ENCODE assay signal across 1 cellular context in the genomic region with DNA sequence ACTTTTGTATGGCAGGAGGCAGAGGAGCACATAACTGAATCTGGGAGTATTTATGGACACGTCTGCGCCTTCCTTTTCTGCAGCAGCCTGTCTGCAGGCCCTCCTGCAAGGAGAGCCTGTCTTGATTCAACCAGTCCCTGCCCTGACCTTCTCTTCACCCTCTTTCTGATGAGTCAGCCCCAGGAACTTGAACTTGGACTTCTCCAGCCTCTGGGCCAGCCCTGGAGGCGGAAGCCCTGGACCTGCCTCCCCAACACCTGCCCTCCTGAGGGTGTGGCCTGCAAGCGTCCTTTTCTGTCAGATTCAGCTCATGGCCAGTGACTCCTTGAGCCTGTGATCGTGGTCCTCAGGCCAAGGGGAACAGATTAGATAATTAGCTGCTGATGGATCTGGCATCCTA.
TF ChIP-seq lines count a peak whose summit lies in the region.

No MANE protein-coding gene starts in this region.

TF ChIP-seq in K562, 482 proteins besides CTCF, POLR2A, EP300 and RAD21 (continued from another document):
- TF ChIP-seq, protein P1, sequence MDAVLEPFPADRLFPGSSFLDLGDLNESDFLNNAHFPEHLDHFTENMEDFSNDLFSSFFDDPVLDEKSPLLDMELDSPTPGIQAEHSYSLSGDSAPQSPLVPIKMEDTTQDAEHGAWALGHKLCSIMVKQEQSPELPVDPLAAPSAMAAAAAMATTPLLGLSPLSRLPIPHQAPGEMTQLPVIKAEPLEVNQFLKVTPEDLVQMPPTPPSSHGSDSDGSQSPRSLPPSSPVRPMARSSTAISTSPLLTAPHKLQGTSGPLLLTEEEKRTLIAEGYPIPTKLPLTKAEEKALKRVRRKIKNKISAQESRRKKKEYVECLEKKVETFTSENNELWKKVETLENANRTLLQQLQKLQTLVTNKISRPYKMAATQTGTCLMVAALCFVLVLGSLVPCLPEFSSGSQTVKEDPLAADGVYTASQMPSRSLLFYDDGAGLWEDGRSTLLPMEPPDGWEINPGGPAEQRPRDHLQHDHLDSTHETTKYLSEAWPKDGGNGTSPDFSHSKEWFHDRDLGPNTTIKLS (IDR thresholded peaks at IDR 0.05; ENCODE audit: borderline replicate concordance, low read depth) = no peak
- peak; percentile 72 for TF ChIP-seq NFE2 (IDR thresholded peaks at IDR 0.05; ENCODE audit: low read depth)
